ENCODE assay signal across 8 cellular contexts in genomic region chr10:114933995-114934394, GRCh38. TPM values are rescaled to one million over a fixed set of nuclear protein-coding genes. Genes with fewer than 3 reads are reported as not detected.
DNase-seq lines count a peak whose midpoint lies in the region; ATAC-seq, FAIRE-seq and TF ChIP-seq lines count a peak whose summit lies in the region.
"Not testable (repeated sequence)": the region's sequence is repeated elsewhere in the genome, so short reads cannot be mapped to it uniquely, and the experiment has no call there.

No MANE protein-coding gene starts in this region.

- H3K27me3 Mint-ChIP-seq in activated CD8-positive, alpha-beta T cell treated with anti-CD3 and anti-CD28 coated beads for 36 hours; activated naive CD8-positive, alpha-beta T cell treated with anti-CD3 and anti-CD28 coated beads for 36 hours: not testable (repeated sequence)

- H3K27ac Mint-ChIP-seq in activated CD8-positive, alpha-beta T cell treated with anti-CD3 and anti-CD28 coated beads for 36 hours: peak overlapping the region; percentile 49
- peak overlapping the region; percentile 77 for H3K27ac Mint-ChIP-seq in activated naive CD8-positive, alpha-beta T cell treated with anti-CD3 and anti-CD28 coated beads for 36 hours

- not testable (repeated sequence) for TF ChIP-seq POLR2A in erythroblast (IDR thresholded peaks at IDR 0.05; ENCODE audit: low read length); gastrocnemius medialis (IDR thresholded peaks at IDR 0.05)

- in situ Hi-C loops in gastrocnemius medialis (cut with MboI; ENCODE audit: low sequenced_read_pairs in 4 of 4): not testable (repeated sequence)

- peak overlapping the region; percentile 48 for H3K4me2 ChIP-seq in keratinocyte (ENCODE audit: control insufficient read depth, extremely low read depth, insufficient read depth, low read depth, low read length)

- H3K36me3 Mint-ChIP-seq in activated CD8-positive, alpha-beta T cell treated with anti-CD3 and anti-CD28 coated beads for 36 hours (ENCODE audit: low read depth); activated naive CD8-positive, alpha-beta T cell treated with anti-CD3 and anti-CD28 coated beads for 36 hours: not testable (repeated sequence)

- CTCF ChIA-PET in HEK293 (lab: Yijun Ruan, JAX): interaction anchor here (1.2 kb wide), 1 partner anchor 208 kb away, joined by 3 read pairs; no protein-coding TSS in a partner anchor
- CTCF ChIA-PET in activated CD8-positive, alpha-beta T cell treated with anti-CD3 and anti-CD28 coated beads for 36 hours (lab: Charles Lee): interaction anchor here (1.0 to 1.3 kb wide), 2 partner anchors 20 to 55 kb away, joined by 3 read pairs; no protein-coding TSS in a partner anchor

- H4K20me1 ChIP-seq in keratinocyte (ENCODE audit: control insufficient read depth, extremely low read depth, insufficient read depth, low read length): not testable (repeated sequence)

- POLR2A ChIA-PET in HEK293 (lab: Yijun Ruan, JAX); activated CD8-positive, alpha-beta T cell treated with anti-CD3 and anti-CD28 coated beads for 36 hours (lab: Charles Lee): not testable (repeated sequence)

- H3K36me3 ChIP-seq in HEK293 (ENCODE audit: control insufficient read depth in 2 of 2, insufficient read depth in 1 of 2, low read length in 2 of 2); keratinocyte (ENCODE audit: control insufficient read depth in 2 of 2, extremely low read depth in 1 of 2, insufficient read depth in 2 of 2, low read length in 2 of 2); gastrocnemius medialis: not testable (repeated sequence)

- H2AFZ ChIP-seq in keratinocyte (ENCODE audit: control insufficient read depth, low read length): not testable (repeated sequence)

- H3K27me3 ChIP-seq in keratinocyte (ENCODE audit: control insufficient read depth, extremely low read depth, insufficient read depth, low read length); gastrocnemius medialis: not testable (repeated sequence)

- H3K9me3 ChIP-seq in HEK293 (ENCODE audit: control insufficient read depth, insufficient read depth, low read depth, low read length); keratinocyte (ENCODE audit: control insufficient read depth, low read depth, low read length); gastrocnemius medialis: not testable (repeated sequence)

- H3K4me1 Mint-ChIP-seq in activated CD8-positive, alpha-beta T cell treated with anti-CD3 and anti-CD28 coated beads for 36 hours (ENCODE audit: low read depth): peaks cover 19% of the 10 kb centered on the region
- peaks cover 19% of the 10 kb centered on the region for H3K4me1 Mint-ChIP-seq in activated naive CD8-positive, alpha-beta T cell treated with anti-CD3 and anti-CD28 coated beads for 36 hours

- H3K9me3 Mint-ChIP-seq in activated CD8-positive, alpha-beta T cell treated with anti-CD3 and anti-CD28 coated beads for 36 hours: peaks cover 12% of the 10 kb centered on the region
- H3K9me3 Mint-ChIP-seq in activated naive CD8-positive, alpha-beta T cell treated with anti-CD3 and anti-CD28 coated beads for 36 hours: not testable (repeated sequence)

- DNase-seq in activated CD8-positive, alpha-beta T cell treated with anti-CD3 and anti-CD28 coated beads for 36 hours; activated naive CD8-positive, alpha-beta T cell treated with anti-CD3 and anti-CD28 coated beads for 36 hours; caudate nucleus (lab: John Stamatoyannopoulos, UW); keratinocyte (ENCODE audit: low read depth, low spot score); gastrocnemius medialis: not testable (repeated sequence)
- peak; percentile 43 to 48 for DNase-seq in erythroblast (lab: John Stamatoyannopoulos, UW)

- not testable (repeated sequence) for FAIRE-seq in keratinocyte (lab: Jason Lieb, UNC)

- not testable (repeated sequence) for H3K27ac ChIP-seq in HEK293 (ENCODE audit: extremely low read depth, low read depth, low read length); keratinocyte (ENCODE audit: control insufficient read depth, insufficient read depth, low read length)
- peak overlapping the region; percentile 76 for H3K27ac ChIP-seq in caudate nucleus (ENCODE audit: low read depth, low read length)
- H3K27ac ChIP-seq in gastrocnemius medialis: peak overlapping the region in 3 of 4 donors; percentile 71 to 73 (median 71)
- H3K27ac ChIP-seq in temporal lobe (ENCODE audit: low read depth, low read length): peak overlapping the region; percentile 72

- not testable (repeated sequence) for ATAC-seq in activated CD8-positive, alpha-beta T cell treated with anti-CD3 and anti-CD28 coated beads for 36 hours; gastrocnemius medialis

- dilution Hi-C loops in keratinocyte (cut with MboI; ENCODE audit: extremely low pct_ligation_motif_present, low sequenced_read_pairs): not testable (repeated sequence)

- intact Hi-C loops in activated CD8-positive, alpha-beta T cell treated with anti-CD3 and anti-CD28 coated beads for 36 hours (cut with micrococcal nuclease): not testable (repeated sequence)
- intact Hi-C loops in gastrocnemius medialis (cut with DNase I; ENCODE audit: low total_unique reads): loop anchor here (10.0 kb wide), 1 partner anchor 109 kb away; the partner anchor contains the start of gene FHIP2A

- not testable (repeated sequence) for H3K9me1 ChIP-seq in keratinocyte (ENCODE audit: control insufficient read depth, extremely low read depth, insufficient read depth, low read length)

- not testable (repeated sequence) for TF ChIP-seq CTCF in HEK293 (tag by site-specific recombination; IDR thresholded peaks at IDR 0.05); activated CD8-positive, alpha-beta T cell treated with anti-CD3 and anti-CD28 coated beads for 36 hours (IDR thresholded peaks at IDR 0.05); keratinocyte (optimal IDR thresholded peaks at IDR 0.05 in 1 of 3, IDR thresholded peaks at IDR 0.05 in 1 of 3, conservative IDR thresholded peaks at IDR 0.05 in 1 of 3; ENCODE audit: extremely low read depth in 1 of 3, insufficient read depth in 2 of 3, low read length in 3 of 3); gastrocnemius medialis (IDR thresholded peaks at IDR 0.05 in 4 of 5, conservative IDR thresholded peaks at IDR 0.05 in 1 of 5)

- not testable (repeated sequence) for H3K4me3 Mint-ChIP-seq in activated CD8-positive, alpha-beta T cell treated with anti-CD3 and anti-CD28 coated beads for 36 hours; activated naive CD8-positive, alpha-beta T cell treated with anti-CD3 and anti-CD28 coated beads for 36 hours

- not testable (repeated sequence) for H3K79me2 ChIP-seq in keratinocyte (ENCODE audit: control insufficient read depth, insufficient read depth, low read length)

- H3K9ac ChIP-seq in keratinocyte (ENCODE audit: control insufficient read depth, extremely low read depth, insufficient read depth, low read length): not testable (repeated sequence)

- H3K4me1 ChIP-seq in HEK293 (ENCODE audit: control insufficient read depth, insufficient read depth, low read length): not testable (repeated sequence)
- peaks cover 11% of the 10 kb centered on the region for H3K4me1 ChIP-seq in keratinocyte (ENCODE audit: control insufficient read depth, extremely low read depth, insufficient read depth, low read length)
- H3K4me1 ChIP-seq in gastrocnemius medialis: peaks cover 9 to 24% of the 10 kb centered on the region in 2 donors

- H3K4me3 ChIP-seq in HEK293 (ENCODE audit: low read depth, low read length); keratinocyte (ENCODE audit: control insufficient read depth in 2 of 3, extremely low read depth in 1 of 3, insufficient read depth in 2 of 3, low read depth in 1 of 3, low read length in 3 of 3); gastrocnemius medialis: not testable (repeated sequence)

TF ChIP-seq in HEK293, 187 proteins besides CTCF, POLR2A, EP300 and RAD21:
- TF ChIP-seq ZNF10 (tag by site-specific recombination; IDR thresholded peaks at IDR 0.05): 0 out of 2 replicates have a peak, but pooled peaks have one; percentile 58
TF ChIP-seq in HEK293: peak in this region for 1; not testable (repeated sequence) for 186.

RNA-seq across cellular contexts. Expression of gene TRUB1, which starts 4.0 kb away (rescaled TPM):
- total RNA-seq in activated CD8-positive, alpha-beta T cell treated with anti-CD3 and anti-CD28 coated beads for 36 hours: 10 to 100 TPM; 14.9 to 16.8 TPM
- 10 to 100 TPM; 17.1 to 18.5 TPM for total RNA-seq in activated naive CD8-positive, alpha-beta T cell treated with anti-CD3 and anti-CD28 coated beads for 36 hours
- polyA plus RNA-seq in keratinocyte: 12.6 to 20.5 TPM (median 14.3 TPM) in 3 replicates
- polyA plus RNA-seq in keratinocyte (2011; ENCODE audit: low read depth): 28.4 TPM
- 10.9 and 16.4 TPM in 2 replicates for polyA plus RNA-seq in keratinocyte (2011; cell fraction: cytosol; rRNA removed)
- polyA plus RNA-seq in keratinocyte (2011; cell fraction: nucleus; rRNA removed): 10.7 and 17.2 TPM in 2 replicates
- polyA plus RNA-seq in keratinocyte (2012; ENCODE audit: low replicate concordance): 9.1 and 12.9 TPM in 2 replicates
- 4.6 to 16.1 TPM (median 5.1 TPM) in 3 replicates for polyA minus RNA-seq in keratinocyte
- polyA minus RNA-seq in keratinocyte (2011; cell fraction: cytosol; rRNA and poly(A)+ RNA removed): 9.4 TPM
- polyA minus RNA-seq in keratinocyte (2011; cell fraction: nucleus; rRNA and poly(A)+ RNA removed): 9.8 and 16.2 TPM in 2 replicates
- 10 to 100 TPM in 2 of 4 donors, 1 to 10 TPM in 2; 8.5 to 16.5 (median 10.3) TPM for total RNA-seq in gastrocnemius medialis
- 37.6 TPM for total RNA-seq in temporal lobe
